In the genomic region with DNA sequence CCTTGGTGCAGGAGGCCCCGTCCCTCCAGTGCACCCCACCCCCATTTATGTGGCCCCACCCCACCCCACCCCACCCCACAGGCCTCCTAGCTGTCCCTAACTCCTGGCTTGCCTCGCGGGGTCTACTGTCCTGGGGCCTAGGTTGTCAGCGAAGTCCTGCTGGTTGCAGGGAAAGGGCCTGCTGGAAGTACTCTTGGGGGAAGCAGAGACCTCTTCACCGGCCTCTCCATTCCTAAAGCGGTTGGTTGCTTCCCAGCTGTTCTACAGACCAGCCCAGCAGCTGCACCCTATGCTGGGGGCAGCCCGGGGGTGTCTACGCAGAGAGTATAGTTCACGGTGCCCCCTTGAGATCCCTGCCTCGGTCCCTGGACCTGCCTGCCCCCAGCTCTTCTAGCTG, we compare ENCODE assay signal across 10 cellular contexts.
"Had no signal": no experiment of that assay in that cellular context is flagged by ENCODE, and none has a peak within 500 bp of the region (broad histone marks: within the 10 kb centered on the region; RNA-seq: fewer than 3 reads in every experiment).

No MANE protein-coding gene starts in this region.

- H3K9me3 Mint-ChIP-seq: activated naive CD4-positive, alpha-beta T cell treated with anti-CD3 and anti-CD28 coated beads for 36 hours; activated naive CD8-positive, alpha-beta T cell treated with anti-CD3 and anti-CD28 coated beads, Interleukin-2, amount 50 U/mL, for 24 hours; activated T-helper 17 cell treated with anti-CD3 and anti-CD28 coated beads, Interleukin-2, amount 50 U/mL, for 72 hours; naive thymus-derived CD4-positive, alpha-beta T cell had no signal

- ATAC-seq: activated CD4-positive, CD25-positive, alpha-beta regulatory T cell treated with anti-CD3 and anti-CD28 coated beads, Interleukin-2, amount 50 U/mL, for 24 hours; activated naive CD8-positive, alpha-beta T cell treated with anti-CD3 and anti-CD28 coated beads, Interleukin-2, amount 50 U/mL, for 24 hours; activated T-helper 17 cell treated with anti-CD3 and anti-CD28 coated beads, Interleukin-2, amount 50 U/mL, for 72 hours; pancreas had no signal

- H3K4me3 Mint-ChIP-seq: activated naive CD4-positive, alpha-beta T cell treated with anti-CD3 and anti-CD28 coated beads for 36 hours; activated naive CD8-positive, alpha-beta T cell treated with anti-CD3 and anti-CD28 coated beads, Interleukin-2, amount 50 U/mL, for 24 hours; activated T-helper 17 cell treated with anti-CD3 and anti-CD28 coated beads, Interleukin-2, amount 50 U/mL, for 72 hours had no signal

- DNase-seq: activated naive CD4-positive, alpha-beta T cell treated with anti-CD3 and anti-CD28 coated beads for 36 hours; pancreas had no signal

- H3K4me3 ChIP-seq: ascending aorta, esophagus muscularis mucosa, heart left ventricle, pancreas, thyroid gland had no signal

- H3K27ac ChIP-seq: ascending aorta, heart left ventricle, pancreas, thyroid gland had no signal

- H3K27me3 Mint-ChIP-seq: activated T-helper 17 cell treated with anti-CD3 and anti-CD28 coated beads, Interleukin-2, amount 50 U/mL, for 72 hours had no signal

- H3K36me3 ChIP-seq: ascending aorta, pancreas had no signal

- H3K9me3 ChIP-seq: ascending aorta, esophagus muscularis mucosa, heart left ventricle, pancreas, thyroid gland had no signal

- H3K27ac Mint-ChIP-seq: activated naive CD4-positive, alpha-beta T cell treated with anti-CD3 and anti-CD28 coated beads for 36 hours; activated naive CD8-positive, alpha-beta T cell treated with anti-CD3 and anti-CD28 coated beads, Interleukin-2, amount 50 U/mL, for 24 hours; activated T-helper 17 cell treated with anti-CD3 and anti-CD28 coated beads, Interleukin-2, amount 50 U/mL, for 72 hours; naive thymus-derived CD4-positive, alpha-beta T cell had no signal

- H3K27me3 ChIP-seq: ascending aorta, esophagus muscularis mucosa, heart left ventricle, pancreas, thyroid gland had no signal
